Comparison of ENCODE assay signal across 11 cellular contexts in genomic region chr3:142808103-142808917, GRCh38.
DNase-seq lines count a peak whose midpoint lies in the region; ATAC-seq and TF ChIP-seq lines count a peak whose summit lies in the region.
"Had no signal": no experiment of that assay in that cellular context is flagged by ENCODE, and none has a peak within 500 bp of the region (broad histone marks: within the 10 kb centered on the region; RNA-seq: fewer than 3 reads in every experiment).

No MANE protein-coding gene starts in this region.

- H3K27ac ChIP-seq in ascending aorta = no peak overlapping the region
- H3K27ac ChIP-seq: SK-N-MC had no signal

- H3K36me3 ChIP-seq in ascending aorta = peaks cover 2 to 7% of the 10 kb centered on the region in 2 donors

- no peaks in the 10 kb centered on the region for H3K4me1 ChIP-seq in ascending aorta

- peaks cover 9% of the 10 kb centered on the region for H3K27me3 Mint-ChIP-seq in T-helper 2 cell treated with Interferon-gamma antibody and Interleukin-4, amounts not matched to agents 5 μg/mL and 100 μg/mL, for 36 hours (ENCODE audit: low read depth)

- H3K9me3 Mint-ChIP-seq in T-helper 2 cell treated with Interferon-gamma antibody and Interleukin-4, amounts not matched to agents 5 μg/mL and 100 μg/mL, for 36 hours = no peaks in the 10 kb centered on the region

- in situ Hi-C loops in ACHN (cut with HindIII; ENCODE audit: low pct_ligation_motif_present, low pct_unique_long_range_greater_than_20kb, low sequenced_read_pairs) = no loop called here

- no peak for ATAC-seq in GM18873 (IDR thresholded peaks at IDR 0.05; ENCODE audit: low FRiP score, unreplicated experiment)

- no peaks in the 10 kb centered on the region for H3K27me3 ChIP-seq in ascending aorta

- H3K36me3 Mint-ChIP-seq in T-helper 2 cell treated with Interferon-gamma antibody and Interleukin-4, amounts not matched to agents 5 μg/mL and 100 μg/mL, for 36 hours (ENCODE audit: low read depth) = no peaks in the 10 kb centered on the region

- H3K4me3 ChIP-seq in foreskin fibroblast (ENCODE audit: low read depth in 1 of 2, low read length in 2 of 2) = no peak overlapping the region
- no peak overlapping the region for H3K4me3 ChIP-seq in ascending aorta
- H3K4me3 ChIP-seq: SK-N-MC had no signal

- intact Hi-C loops in ascending aorta (cut with DNase I) = no loop called here

- peaks cover 2% of the 10 kb centered on the region for H3K4me1 Mint-ChIP-seq in T-helper 2 cell treated with Interferon-gamma antibody and Interleukin-4, amounts not matched to agents 5 μg/mL and 100 μg/mL, for 36 hours (ENCODE audit: low read depth)

- DNase-seq in ACHN (peak; percentile 25), H4 (ENCODE audit: low spot score) (peak; percentile 67), foreskin fibroblast (peak; percentile 74 to 87), NCI-H524 (lab: John Stamatoyannopoulos, UW) (no peak), ascending aorta (ENCODE audit: low spot score in 2 of 2) (no peak), NCI-H526 treated with DMSO at 0.1 percent for 48 hours (lab: John Stamatoyannopoulos, UW) (no peak)
- peak; percentile 21 for DNase-seq in T-helper 2 cell treated with Interferon-gamma antibody and Interleukin-4, amounts not matched to agents 5 μg/mL and 100 μg/mL, for 36 hours (ENCODE audit: low spot score)
- DNase-seq: activated CD8-positive, alpha-beta memory T cell treated with anti-CD3 and anti-CD28 coated beads, Interleukin-2, amount 50 U/mL, for 4 hours; NCI-H1930 had no signal

- no peak overlapping the region for H3K27ac Mint-ChIP-seq in T-helper 2 cell treated with Interferon-gamma antibody and Interleukin-4, amounts not matched to agents 5 μg/mL and 100 μg/mL, for 36 hours

- no peaks in the 10 kb centered on the region for H3K9me3 ChIP-seq in ascending aorta

- H3K4me3 Mint-ChIP-seq in T-helper 2 cell treated with Interferon-gamma antibody and Interleukin-4, amounts not matched to agents 5 μg/mL and 100 μg/mL, for 36 hours = no peak overlapping the region

- no peak for TF ChIP-seq CTCF in foreskin fibroblast (IDR thresholded peaks at IDR 0.05; ENCODE audit: low read depth, low read length)
- TF ChIP-seq CTCF in ascending aorta (IDR thresholded peaks at IDR 0.05) = no peak

Comparison
In these comparisons a context has a peak if more than half of its experiments do, and no peak if none do; other contexts are left out.
1. DNase-seq: peak in ACHN (single experiment), H4 (single experiment), T-helper 2 cell treated with Interferon-gamma antibody and Interleukin-4, amounts not matched to agents 5 μg/mL and 100 μg/mL, for 36 hours (single experiment) and foreskin fibroblast (2 of 2); none in NCI-H524 (0 of 2), ascending aorta (0 of 2) and NCI-H526 treated with DMSO at 0.1 percent for 48 hours (single experiment).